Comparison of ENCODE assay signal across 9 cellular contexts in genomic region chr12:27284751-27285150, GRCh38. TPM values are rescaled to one million over a fixed set of nuclear protein-coding genes. Genes with fewer than 3 reads are reported as not detected.
DNase-seq lines count a peak whose midpoint lies in the region; ATAC-seq and TF ChIP-seq lines count a peak whose summit lies in the region.
"Had no signal": no experiment of that assay in that cellular context is flagged by ENCODE, and none has a peak within 500 bp of the region (broad histone marks: within the 10 kb centered on the region; RNA-seq: fewer than 3 reads in every experiment).

No MANE protein-coding gene starts in this region.

- peaks cover 23 to 28% of the 10 kb centered on the region in 2 donors for H3K4me1 ChIP-seq in thyroid gland

- intact Hi-C loops in thyroid gland (cut with DNase I), result no loop called here

- ATAC-seq in GM19025 (IDR thresholded peaks at IDR 0.05; ENCODE audit: low read depth, unreplicated experiment) (peak; percentile 57), HG03432 (IDR thresholded peaks at IDR 0.05; ENCODE audit: unreplicated experiment) (peak; percentile 72), HG03135 (IDR thresholded peaks at IDR 0.05; ENCODE audit: unreplicated experiment) (no peak)

- H3K27ac ChIP-seq in thyroid gland, result peak overlapping the region; percentile 30 to 60 (median 53)

- H3K27me3 ChIP-seq in thyroid gland, result no peaks in the 10 kb centered on the region

- TF ChIP-seq CTCF in fibroblast of pulmonary artery (IDR thresholded peaks at IDR 0.05; ENCODE audit: low read length, missing control alignments) (no peak), thyroid gland (IDR thresholded peaks at IDR 0.05) (no peak)

- H3K4me3 ChIP-seq in fibroblast of pulmonary artery (replicated peaks; ENCODE audit: low read depth, low read length) (no peak overlapping the region), thyroid gland (replicated peaks in 1 of 3) (no peak overlapping the region)

- H3K36me3 ChIP-seq in thyroid gland, result no peaks in the 10 kb centered on the region

- no peak for TF ChIP-seq POLR2A in thyroid gland (IDR thresholded peaks at IDR 0.05)

- no peaks in the 10 kb centered on the region for H3K9me3 ChIP-seq in thyroid gland

- 48% methylated on average over 2 of the region's 2 CpGs for WGBS in thyroid gland, 2 donors

- DNase-seq in fibroblast of pulmonary artery (ENCODE audit: low read depth) (peak; percentile 80), thyroid gland (no peak), DMS79 treated with DMSO at 0.1 percent for 48 hours (lab: John Stamatoyannopoulos, UW) (no peak), middle frontal gyrus (ENCODE audit: extremely low spot score, low spot score) (no peak)
- DNase-seq in stimulated activated CD4-positive, alpha-beta T cell treated with anti-CD3 and anti-CD28 coated beads, Interleukin-1b, Interleukin-23, amount 100 ng/mL, for 48 hours, result no peak
- DNase-seq: NCI-H524 had no signal

RNA-seq across cellular contexts. Expression of gene STK38L, which starts 40.7 kb away (rescaled TPM):
- total RNA-seq in thyroid gland, result 10 to 100 TPM; 20.1 to 42.2 (median 27.0) TPM

RNA-seq across cellular contexts. Expression of gene BMAL2, which starts 47.9 kb away (rescaled TPM):
- total RNA-seq in thyroid gland, result 1 to 10 TPM in 1 of 4 donors, under 1 TPM in 3; 0.63 to 3.2 (median 0.68) TPM
